In genomic region chr22:24973867-24974266, GRCh38 we compare ENCODE assay signal across 1 cellular context.
TF ChIP-seq lines count a peak whose summit lies in the region.

No MANE protein-coding gene starts in this region.

TF ChIP-seq in H1, 55 proteins besides CTCF, POLR2A, EP300 and RAD21 (continued from another document):
- TF ChIP-seq YY1 (IDR thresholded peaks at IDR 0.05; ENCODE audit: low read depth, low read length) (no peak), CHD7 (IDR thresholded peaks at IDR 0.05; ENCODE audit: insufficient replicate concordance, low read length) (no peak), RFX5 (IDR thresholded peaks at IDR 0.05; ENCODE audit: borderline replicate concordance, low read depth, low read length) (no peak), CHD1 (IDR thresholded peaks at IDR 0.05; ENCODE audit: low read depth, low read length) (no peak), EGR1 (IDR thresholded peaks at IDR 0.05; ENCODE audit: borderline replicate concordance, low read depth, low read length) (no peak), TAF1 (IDR thresholded peaks at IDR 0.05; ENCODE audit: low read depth, low read length) (no peak), EZH2 (IDR thresholded peaks at IDR 0.05; ENCODE audit: low read depth, low read length, severe bottlenecking) (no peak), SP4 (IDR thresholded peaks at IDR 0.05; ENCODE audit: low read length) (no peak), CBX5 (IDR thresholded peaks at IDR 0.05; ENCODE audit: low read depth, low read length) (no peak), NANOG (IDR thresholded peaks at IDR 0.05; ENCODE audit: insufficient read depth, low read depth, low read length, poor library complexity, severe bottlenecking) (no peak), SIRT6 (IDR thresholded peaks at IDR 0.05; ENCODE audit: low read length) (no peak), BRCA1 (IDR thresholded peaks at IDR 0.05; ENCODE audit: low read depth, low read length) (no peak)
